1 cellular context compared by ENCODE assay signal in the genomic region with DNA sequence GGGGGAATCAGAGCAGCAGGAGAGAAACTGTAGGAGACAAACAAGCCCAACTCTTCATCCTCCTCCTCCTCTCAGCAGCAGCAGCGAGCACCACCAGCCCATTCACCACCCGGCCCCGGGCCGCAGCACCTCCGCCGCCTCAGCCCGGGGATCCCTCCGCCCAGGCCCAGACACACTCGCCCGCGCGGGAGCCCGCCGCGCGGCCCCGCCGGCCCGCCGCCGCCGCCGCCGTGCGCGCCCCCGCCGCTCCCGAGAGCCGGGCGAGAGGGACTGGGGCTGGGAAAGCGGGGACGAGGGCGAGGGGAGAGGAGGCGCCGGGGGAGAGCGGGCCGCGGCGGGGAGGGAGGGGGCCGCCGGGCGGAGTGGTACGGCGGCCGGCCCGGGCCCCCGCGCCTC.
TF ChIP-seq lines count a peak whose summit lies in the region.

A gene (minus strand): TSS at position 127 of the 396 bp plus-strand sequence. CDS start 37,235 bp downstream, outside the sequence.

TF ChIP-seq in HCT116, 20 proteins besides CTCF, POLR2A, EP300 and RAD21 (continued from another document):
- TF ChIP-seq FOSL1 (IDR thresholded peaks at IDR 0.05; ENCODE audit: low read depth): no peak
- no peak for TF ChIP-seq EZH2phosphoT487 (IDR thresholded peaks at IDR 0.05; ENCODE audit: borderline replicate concordance)
- TF ChIP-seq SRF (IDR thresholded peaks at IDR 0.05; ENCODE audit: low read depth): no peak
TF ChIP-seq in HCT116: peak in this region for 2.
